In the genomic region with DNA sequence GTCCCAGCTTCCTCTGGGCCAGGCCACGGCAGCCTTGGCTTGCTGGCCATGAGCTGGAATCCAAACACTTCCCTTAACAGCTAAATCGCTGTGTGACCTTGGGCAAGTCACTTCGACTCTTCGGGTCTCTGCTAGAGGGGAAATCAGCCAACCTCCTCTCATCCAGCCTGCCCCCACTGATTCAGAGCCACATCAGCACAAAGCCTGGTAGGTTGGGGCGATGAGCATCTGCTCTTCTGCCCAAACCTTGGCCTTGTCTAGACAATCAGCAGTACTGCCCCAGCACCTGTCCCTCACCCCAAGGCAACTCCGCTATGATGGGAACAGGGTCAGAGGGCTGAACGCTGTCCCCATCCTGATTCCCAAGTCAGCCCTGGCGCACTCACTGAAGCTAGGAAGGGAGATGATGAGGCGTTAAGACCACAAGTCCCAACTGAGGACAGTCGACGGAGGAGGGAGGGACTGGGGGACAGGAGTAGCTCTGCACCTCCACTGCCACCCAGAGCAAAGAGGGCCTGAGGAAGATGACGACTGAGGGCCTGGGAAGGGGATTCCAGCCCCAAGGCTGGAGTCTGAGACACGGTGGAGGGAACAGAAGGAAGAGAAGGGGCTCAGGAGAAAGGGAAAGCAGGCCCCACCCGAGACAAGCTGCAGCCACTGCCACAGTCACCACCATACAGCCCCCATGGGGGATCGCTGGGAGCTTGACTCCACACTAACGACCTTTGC, we compare ENCODE assay signal across 8 cellular contexts. TPM values are rescaled to one million over a fixed set of nuclear protein-coding genes. Genes with fewer than 3 reads are reported as not detected.
DNase-seq lines count a peak whose midpoint lies in the region; ATAC-seq and TF ChIP-seq lines count a peak whose summit lies in the region.

No MANE protein-coding gene starts in this region.

- H3K36me3 Mint-ChIP-seq in T-cell: no peaks in the 10 kb centered on the region

- peak overlapping the region; percentile 79 to 85 for H3K27ac Mint-ChIP-seq in T-cell

- H3K79me2 ChIP-seq in GM23248 (ENCODE audit: insufficient read depth): peaks cover 60% of the 10 kb centered on the region

- H3K4me1 ChIP-seq in GM23248 (ENCODE audit: insufficient read depth) (peaks cover 19% of the 10 kb centered on the region), foreskin keratinocyte (peaks cover 10% of the 10 kb centered on the region), skeletal muscle satellite cell (ENCODE audit: control insufficient read depth, insufficient read depth, low read length) (peaks cover 67% of the 10 kb centered on the region)

- no peaks in the 10 kb centered on the region for H4K20me1 ChIP-seq in GM23248 (ENCODE audit: insufficient read depth)

- H3K9me3 Mint-ChIP-seq in T-cell: no peaks in the 10 kb centered on the region

- no peaks in the 10 kb centered on the region for H3K36me3 ChIP-seq in GM23248 (ENCODE audit: low read depth)
- no peaks in the 10 kb centered on the region for H3K36me3 ChIP-seq in skeletal muscle satellite cell (ENCODE audit: insufficient read depth, low read length)

- H3K9me2 ChIP-seq in GM23248 (ENCODE audit: insufficient read depth): no peaks in the 10 kb centered on the region

- no peaks in the 10 kb centered on the region for H3K9me3 ChIP-seq in GM23248 (ENCODE audit: low read depth)
- no peaks in the 10 kb centered on the region for H3K9me3 ChIP-seq in skeletal muscle satellite cell (replicated peaks; ENCODE audit: low read length)

- POLR2A ChIA-PET in T-cell (lab: Charles Lee): interaction anchor here in 1 of 2 donors (0.6 kb wide), 1 partner anchor 105 kb away, joined by 3 read pairs; no protein-coding TSS in a partner anchor

- in situ Hi-C loops in GM23248 (cut with MboI): no loop called here

- CTCF ChIA-PET in T-cell (lab: Charles Lee): no interaction called here

- peaks cover 41 to 46% (median 44%) of the 10 kb centered on the region in 3 donors for H3K4me1 Mint-ChIP-seq in T-cell

- TF ChIP-seq CTCF in foreskin keratinocyte (conservative IDR thresholded peaks at IDR 0.05): no peak

- H2AFZ ChIP-seq in GM23248: no peak overlapping the region

- ATAC-seq in T-cell (replicated peaks in 1 of 4) (no peak), foreskin keratinocyte (no peak), HG02970 (IDR thresholded peaks at IDR 0.05; ENCODE audit: low FRiP score, unreplicated experiment) (no peak)

- no peaks in the 10 kb centered on the region for H3K27me3 Mint-ChIP-seq in T-cell

- H3K4me3 Mint-ChIP-seq in T-cell: peak overlapping the region; percentile 81 to 85 (median 85)

- peak overlapping the region; percentile 81 for H3K9ac ChIP-seq in GM23248
- peak overlapping the region; percentile 80 for H3K9ac ChIP-seq in skeletal muscle satellite cell (ENCODE audit: low read depth, low read length)

- WGBS in GM23248 (ENCODE audit: low coverage in 1 of 2, low lambda C conversion rate in 2 of 2, missing lambda C conversion rate in 2 of 2), 2 experiments: 27 to 30% methylated on average over 14 to 16 of the region's 16 CpGs

- H3K27me3 ChIP-seq in GM23248 (replicated peaks; ENCODE audit: insufficient read depth): no peaks in the 10 kb centered on the region
- H3K27me3 ChIP-seq in foreskin keratinocyte: no peaks in the 10 kb centered on the region
- no peaks in the 10 kb centered on the region for H3K27me3 ChIP-seq in skeletal muscle satellite cell (ENCODE audit: control insufficient read depth, insufficient read depth, low read length)

- H3K4me2 ChIP-seq in GM23248 (ENCODE audit: unreplicated experiment): peak overlapping the region; percentile 89
- H3K4me2 ChIP-seq in skeletal muscle satellite cell (ENCODE audit: low read length): peak overlapping the region; percentile 99

- DNase-seq in GM23248 (peak; percentile 47), T-cell (no peak), foreskin keratinocyte (no peak), NCI-H2227 treated with DMSO at 0.1 percent for 48 hours (lab: John Stamatoyannopoulos, UW) (no peak), H4 (ENCODE audit: low spot score) (no peak)
- DNase-seq in effector CD8-positive, alpha-beta T cell (lab: John Stamatoyannopoulos, UW): no peak

- no peaks in the 10 kb centered on the region for H3F3A ChIP-seq in GM23248 (ENCODE audit: insufficient read depth)

- H3K4me3 ChIP-seq in GM23248 (peak overlapping the region; percentile 76), skeletal muscle satellite cell (ENCODE audit: low read length) (peak overlapping the region; percentile 96)

- H3K27ac ChIP-seq in GM23248: peak overlapping the region; percentile 37
- peak overlapping the region; percentile 58 for H3K27ac ChIP-seq in foreskin keratinocyte

RNA-seq across cellular contexts. Expression of gene CLUH, which starts 1.3 kb away (rescaled TPM):
- 26.1 and 32.7 TPM in 2 replicates for total RNA-seq in GM23248 (2014; rRNA removed; shearing (Covaris generic))
- 16.3 and 16.9 TPM in 2 replicates for polyA plus RNA-seq in GM23248 (2016; fragmentation: Nextera tagmentation; extraction: Ambion mirVana)
- total RNA-seq in T-cell: 10 to 100 TPM; 40.0 to 73.3 (median 67.2) TPM
- total RNA-seq in foreskin keratinocyte: 72.3 and 89.1 TPM in 2 replicates
- 35.7 and 43.6 TPM in 2 replicates for polyA plus RNA-seq in foreskin keratinocyte
- total RNA-seq in skeletal muscle satellite cell (2012; rRNA removed): 67.4 and 100 TPM in 2 replicates
- 11.4 and 14.4 TPM in 2 replicates for total RNA-seq in H4 (2014; rRNA removed; shearing (Covaris generic))

RNA-seq across cellular contexts. Expression of gene CCDC92B, which starts 39.2 kb away (rescaled TPM):
- not detected in 2 replicates for total RNA-seq in GM23248 (2014; rRNA removed; shearing (Covaris generic))
- polyA plus RNA-seq in GM23248 (2016; fragmentation: Nextera tagmentation; extraction: Ambion mirVana) (not detected in 2 replicates), foreskin keratinocyte (0.03 TPM in 2 replicates)
- total RNA-seq in T-cell (under 1 TPM in 4 of 5 donors, not detected in 1; 0.13 to 0.53 (median 0.27) TPM), foreskin keratinocyte (0.07 TPM in 1 of 2 replicates, not detected in the other)
- not detected in 2 replicates for total RNA-seq in skeletal muscle satellite cell (2012; rRNA removed)
- not detected in 2 replicates for total RNA-seq in H4 (2014; rRNA removed; shearing (Covaris generic))
